ENCODE assay signal across 14 cellular contexts in genomic region chr7:155233703-155234492, GRCh38.
A peak's percentile ranks its signal among the peaks of the same experiment; 100 is the strongest.
DNase-seq lines count a peak whose midpoint lies in the region; ATAC-seq and TF ChIP-seq lines count a peak whose summit lies in the region.
"Had no signal": no experiment of that assay in that cellular context is flagged by ENCODE, and none has a peak within 500 bp of the region (broad histone marks: within the 10 kb centered on the region; RNA-seq: fewer than 3 reads in every experiment).

No MANE protein-coding gene starts in this region.

- no peak overlapping the region for H3K4me3 ChIP-seq in CD8-positive, alpha-beta T cell (ENCODE audit: low read depth, low read length)
- no peak overlapping the region for H3K4me3 ChIP-seq in Loucy (ENCODE audit: low read length, poor library complexity, severe bottlenecking)
- H3K4me3 ChIP-seq in trophoblast cell (ENCODE audit: low read depth, low read length): no peak overlapping the region
- H3K4me3 ChIP-seq: cardiac muscle cell had no signal

- POLR2A ChIA-PET in CD8-positive, alpha-beta T cell (lab: Charles Lee): no interaction called here

- no peak overlapping the region for H3K14ac ChIP-seq in trophoblast cell (ENCODE audit: low read length)

- H3K27me3 Mint-ChIP-seq in CD8-positive, alpha-beta T cell (ENCODE audit: low read depth): peaks cover 3% of the 10 kb centered on the region

- no peak overlapping the region for H4K91ac ChIP-seq in trophoblast cell (ENCODE audit: low read depth, low read length)

- H2BK120ac ChIP-seq in trophoblast cell (ENCODE audit: insufficient read depth, low read length, poor library complexity): no peak overlapping the region

- H3K4me2 ChIP-seq in Loucy (ENCODE audit: low read depth, low read length, poor library complexity, severe bottlenecking): no peak overlapping the region
- H3K4me2 ChIP-seq in trophoblast cell (ENCODE audit: low read length): no peak overlapping the region

- no peak for TF ChIP-seq CTCF in CD8-positive, alpha-beta T cell (IDR thresholded peaks at IDR 0.05)
- peak; percentile 47 for TF ChIP-seq CTCF in Loucy (conservative IDR thresholded peaks at IDR 0.05; ENCODE audit: low read length)

- H3K27me3 ChIP-seq in CD8-positive, alpha-beta T cell (ENCODE audit: insufficient read depth, low read length): no peaks in the 10 kb centered on the region
- no peaks in the 10 kb centered on the region for H3K27me3 ChIP-seq in Loucy (ENCODE audit: insufficient read depth, low read length, poor library complexity, severe bottlenecking)
- H3K27me3 ChIP-seq in trophoblast cell (ENCODE audit: insufficient read depth, low read length): no peaks in the 10 kb centered on the region
- H3K27me3 ChIP-seq: cardiac muscle cell had no signal

- H3K18ac ChIP-seq in trophoblast cell (ENCODE audit: low read length): peak overlapping the region; percentile 1

- ATAC-seq in CD8-positive, alpha-beta T cell: no peak
- ATAC-seq in GM18867 (IDR thresholded peaks at IDR 0.05; ENCODE audit: unreplicated experiment): no peak
- ATAC-seq: Right ventricle myocardium inferior had no signal

- no peaks in the 10 kb centered on the region for H4K20me1 ChIP-seq in Loucy (ENCODE audit: insufficient read depth, low read length, poor library complexity, severe bottlenecking)

- no peak overlapping the region for H3K27ac ChIP-seq in CD8-positive, alpha-beta T cell (ENCODE audit: low read depth, low read length)
- H3K27ac ChIP-seq in trophoblast cell (ENCODE audit: low read depth, low read length): no peak overlapping the region
- H3K27ac ChIP-seq: cardiac muscle cell, VCaP had no signal

- H3K36me3 Mint-ChIP-seq in CD8-positive, alpha-beta T cell: no peaks in the 10 kb centered on the region
- H3K36me3 Mint-ChIP-seq: naive B cell had no signal

- no peaks in the 10 kb centered on the region for H3K79me2 ChIP-seq in Loucy (ENCODE audit: insufficient read depth, low read length)
- no peaks in the 10 kb centered on the region for H3K79me2 ChIP-seq in trophoblast cell (ENCODE audit: control insufficient read depth, insufficient read depth, low read length, poor library complexity)

- H3K79me1 ChIP-seq in trophoblast cell (ENCODE audit: low read length): peaks cover 5% of the 10 kb centered on the region

- no peaks in the 10 kb centered on the region for H3K9me3 Mint-ChIP-seq in CD8-positive, alpha-beta T cell
- H3K9me3 Mint-ChIP-seq: naive B cell had no signal

- no peak overlapping the region for H2AFZ ChIP-seq in Loucy (ENCODE audit: low read length)
- H2AFZ ChIP-seq in trophoblast cell (ENCODE audit: insufficient read depth, low read length, poor library complexity): no peak overlapping the region

- no peaks in the 10 kb centered on the region for H3K36me3 ChIP-seq in CD8-positive, alpha-beta T cell (ENCODE audit: insufficient read depth, low read length)
- no peaks in the 10 kb centered on the region for H3K36me3 ChIP-seq in Loucy (ENCODE audit: insufficient read depth, low read length)
- H3K36me3 ChIP-seq in trophoblast cell (ENCODE audit: control insufficient read depth in 1 of 2, insufficient read depth in 2 of 2, low read length in 2 of 2): no peaks in the 10 kb centered on the region
- H3K36me3 ChIP-seq: cardiac muscle cell had no signal

- H3K9me3 ChIP-seq in CD8-positive, alpha-beta T cell (ENCODE audit: low read length): no peaks in the 10 kb centered on the region
- H3K9me3 ChIP-seq in Loucy (ENCODE audit: insufficient read depth, low read depth, low read length) (no peaks in the 10 kb centered on the region), trophoblast cell (ENCODE audit: insufficient read depth, low read depth, low read length) (peaks cover 7% of the 10 kb centered on the region)

- no peak overlapping the region for H2AK5ac ChIP-seq in trophoblast cell (ENCODE audit: low read length)

- H3K4ac ChIP-seq in trophoblast cell (ENCODE audit: low read depth, low read length): no peak overlapping the region

- no peak overlapping the region for H3K9ac ChIP-seq in Loucy (ENCODE audit: low read depth, low read length, poor library complexity, severe bottlenecking)
- H3K9ac ChIP-seq in trophoblast cell (ENCODE audit: low read length): no peak overlapping the region

- H4K12ac ChIP-seq in trophoblast cell (ENCODE audit: low read depth, low read length): no peak overlapping the region

- H3K4me3 Mint-ChIP-seq in CD8-positive, alpha-beta T cell: no peak overlapping the region

- H2BK5ac ChIP-seq in trophoblast cell (ENCODE audit: low read depth, low read length, poor library complexity): no peak overlapping the region

- intact Hi-C loops in CD8-positive, alpha-beta T cell (cut with DNase I, micrococcal nuclease): loop anchor here (1.0 kb wide), 2 partner anchors 110 to 111 kb away; no protein-coding TSS in a partner anchor

- CTCF ChIA-PET in CD8-positive, alpha-beta T cell (lab: Charles Lee): interaction anchor here (0.8 to 1.5 kb wide), 3 partner anchors 98 to 306 kb away, joined by 3 to 6 read pairs (median 4); no protein-coding TSS in a partner anchor

- H3K4me1 ChIP-seq in CD8-positive, alpha-beta T cell (ENCODE audit: insufficient read depth, low read length): no peaks in the 10 kb centered on the region
- H3K4me1 ChIP-seq in Loucy (ENCODE audit: insufficient read depth, low read length, poor library complexity, severe bottlenecking) (peaks cover 23% of the 10 kb centered on the region), trophoblast cell (ENCODE audit: control insufficient read depth in 1 of 2, insufficient read depth in 2 of 2, low read length in 2 of 2) (peaks cover 5 to 12% of the 10 kb centered on the region in 2 experiments)

- no peak overlapping the region for H3K27ac Mint-ChIP-seq in CD8-positive, alpha-beta T cell

- WGBS in trophoblast cell (ENCODE audit: extremely low coverage, insufficient coverage, insufficient read length): no CpG with 5 or more reads among the region's 26 CpGs

- H2BK12ac ChIP-seq in trophoblast cell (ENCODE audit: low read length): no peak overlapping the region

- H3F3A ChIP-seq in Loucy (ENCODE audit: low read depth): no peaks in the 10 kb centered on the region

- H3K9me2 ChIP-seq in Loucy (replicated peaks; ENCODE audit: low read depth, low read length): no peaks in the 10 kb centered on the region

- no peak overlapping the region for H3K23ac ChIP-seq in trophoblast cell (ENCODE audit: low read length)

- no peak overlapping the region for H4K8ac ChIP-seq in trophoblast cell (ENCODE audit: low read depth, low read length)

- DNase-seq in CD8-positive, alpha-beta T cell: peak in 4 of 7 experiments; percentile 13 to 53 (median 14)
- DNase-seq in fibroblast of peridontal ligament (ENCODE audit: extremely low read depth) (peak; percentile 16), trophoblast cell (peak in 1 of 2 donors; percentile 39), amniotic stem cell (lab: John Stamatoyannopoulos, UW) (no peak)
- DNase-seq in effector CD4-positive, alpha-beta T cell: no peak
- no peak for DNase-seq in activated CD4-positive, alpha-beta T cell treated with anti-CD3 and anti-CD28 coated beads for 1 hour
- DNase-seq: erythroblast, naive B cell, NCI-H446 treated with DMSO at 0.1 percent for 48 hours had no signal

- H3K4me1 Mint-ChIP-seq in CD8-positive, alpha-beta T cell (ENCODE audit: low read depth): no peaks in the 10 kb centered on the region

Comparison
In these comparisons a context has a peak if more than half of its experiments do, and no peak if none do; other contexts are left out.
1. DNase-seq: peak in CD8-positive, alpha-beta T cell (4 of 7) and fibroblast of peridontal ligament (single experiment); none in effector CD4-positive, alpha-beta T cell (single experiment), amniotic stem cell (single experiment) and activated CD4-positive, alpha-beta T cell treated with anti-CD3 and anti-CD28 coated beads for 1 hour (single experiment).